ENCODE assay signal across 8 cellular contexts in the genomic region with DNA sequence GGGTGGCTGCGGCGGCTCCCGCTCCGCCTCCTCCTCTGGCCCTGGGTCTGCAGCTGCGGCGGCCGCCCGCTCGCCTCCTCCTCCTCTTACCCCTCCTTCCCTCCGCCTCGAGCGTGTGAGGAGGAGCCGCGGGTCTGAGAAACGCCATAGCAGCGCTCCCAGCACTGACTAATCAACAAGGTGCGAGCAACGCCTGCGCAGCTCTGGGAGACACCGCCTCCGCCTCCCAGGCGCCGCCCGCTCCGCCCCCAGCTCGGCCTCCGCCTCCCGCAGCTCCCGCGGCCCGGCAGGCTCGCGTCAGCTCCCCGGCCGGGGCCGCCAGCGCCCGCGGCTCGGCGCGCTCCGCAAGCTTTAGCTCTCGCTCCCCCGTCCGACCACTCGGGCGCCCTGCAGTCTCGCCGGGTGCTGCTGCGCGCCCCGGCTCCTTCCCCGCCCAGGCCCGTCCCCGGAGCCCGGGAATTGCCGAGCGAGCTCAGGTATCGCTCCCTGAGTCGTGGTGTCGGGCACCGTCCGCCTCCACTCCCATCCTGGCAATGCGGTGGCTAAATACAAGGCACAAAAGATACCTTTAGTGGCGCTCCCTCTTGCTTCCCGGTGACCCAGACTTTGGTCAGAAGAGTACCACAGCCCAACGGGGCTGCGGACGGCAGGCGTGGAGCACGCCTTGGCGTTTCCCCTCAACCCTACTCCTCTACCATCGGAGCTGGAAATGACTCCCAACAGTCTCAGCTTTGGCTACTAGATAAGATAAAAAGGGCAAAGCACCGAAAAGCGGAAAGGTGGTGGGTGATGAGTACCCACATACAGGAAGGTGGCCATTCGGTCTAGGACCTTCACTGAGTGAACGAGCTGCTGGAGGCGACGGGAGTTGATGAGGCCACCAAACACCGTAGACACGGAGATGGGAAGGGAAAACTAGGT. TPM values are rescaled to one million over a fixed set of nuclear protein-coding genes. Genes with fewer than 3 reads are reported as not detected.
A peak's percentile ranks its signal among the peaks of the same experiment; 100 is the strongest.
DNase-seq lines count a peak whose midpoint lies in the region; ATAC-seq and TF ChIP-seq lines count a peak whose summit lies in the region.

A gene (minus strand): TSS at position 170 of the 921 bp plus-strand sequence. CDS start 454 bp downstream, outside the sequence.

- H3K9me2 ChIP-seq in OCI-LY7 (ENCODE audit: insufficient read depth, low read length), result no peaks in the 10 kb centered on the region

- no peaks in the 10 kb centered on the region for H4K20me1 ChIP-seq in OCI-LY7 (ENCODE audit: insufficient read depth, low read length)

- ATAC-seq in GM21526 (IDR thresholded peaks at IDR 0.05; ENCODE audit: low FRiP score, unreplicated experiment), result peak; percentile 98

- peaks cover 16% of the 10 kb centered on the region for H3K4me1 ChIP-seq in OCI-LY7 (ENCODE audit: insufficient read depth, low read length, poor library complexity, severe bottlenecking)

- H2AFZ ChIP-seq in OCI-LY7 (ENCODE audit: low read length), result peak within 1 kb of the TSS; percentile 45; the same call in 1 of the 2 replicates

- DNase-seq in DMS 273 (lab: John Stamatoyannopoulos, UW; ENCODE audit: unreplicated experiment) (peak; percentile 98), HuH-7 (ENCODE audit: low spot score) (peak; percentile 86), OCI-LY7 (ENCODE audit: low spot score) (peak; percentile 86), activated T-cell treated with anti-CD3 and anti-CD28 coated beads for 48 hours (ENCODE audit: low read depth) (peak; percentile 70), epithelial cell of proximal tubule (ENCODE audit: low read depth) (peak; percentile 65), mucosa of gallbladder (ENCODE audit: low spot score) (peak; percentile 96)
- DNase-seq in stimulated activated CD8-positive, alpha-beta memory T cell treated with anti-CD3 and anti-CD28 coated beads, Interleukin-4, amount 100 ng/mL, for 4 hours (ENCODE audit: low read depth in 2 of 2, low spot score in 1 of 2), result peak; percentile 28 to 63

- H3K79me2 ChIP-seq in OCI-LY7 (ENCODE audit: insufficient read depth, low read depth, low read length), result no peaks in the 10 kb centered on the region

- POLR2A ChIA-PET in OCI-LY7 (lab: Charles Lee), result interaction anchor here (0.6 kb wide), 1 partner anchor 989 kb away, joined by 4 read pairs; no protein-coding TSS in a partner anchor

- CTCF ChIA-PET in OCI-LY7 (lab: Charles Lee; ENCODE audit: unreplicated experiment), result interaction anchor here (0.6 to 0.8 kb wide), 2 partner anchors 181 to 313 kb away, joined by 3 to 4 read pairs; no protein-coding TSS in a partner anchor

- BruUV-seq in OCI-LY7 (replicated peaks; lab: Mats Ljungman, UMichigan), result no TSS peak

- H3K4me3 ChIP-seq in OCI-LY7 (ENCODE audit: low read depth, low read length, poor library complexity, severe bottlenecking), result peak within 1 kb of the TSS; percentile 72
- H3K4me3 ChIP-seq in epithelial cell of proximal tubule (ENCODE audit: low read depth, low read length), result peak within 1 kb of the TSS; percentile 74

- peak within 1 kb of the TSS; percentile 71 for H3K4me2 ChIP-seq in OCI-LY7 (ENCODE audit: low read length)

- TF ChIP-seq CTCF in OCI-LY7 (conservative IDR thresholded peaks at IDR 0.05; ENCODE audit: low read length) (peak; percentile 51), epithelial cell of proximal tubule (conservative IDR thresholded peaks at IDR 0.05; ENCODE audit: low read depth, low read length) (peak; percentile 49)

- H3K27ac ChIP-seq in OCI-LY7 (ENCODE audit: low read depth, low read length, poor library complexity, severe bottlenecking), result no peak within 1 kb of the TSS

- no peaks in the 10 kb centered on the region for H3K9me3 ChIP-seq in OCI-LY7 (ENCODE audit: low read length)

- H3K36me3 ChIP-seq in OCI-LY7 (ENCODE audit: insufficient read depth, low read length), result no peaks in the 10 kb centered on the region

- intact Hi-C loops in OCI-LY7 (cut with micrococcal nuclease; ENCODE audit: unreplicated experiment), result loop anchor here (2.0 to 5.0 kb wide), 2 partner anchors 182 to 199 kb away; no protein-coding TSS in a partner anchor

RNA-seq across cellular contexts. Expression of the gene that starts here (rescaled TPM):
- total RNA-seq in OCI-LY7 (2014; rRNA removed; shearing (Covaris generic)), result 0.80 and 2.7 TPM in 2 replicates
- total RNA-seq in OCI-LY7 (2022), result 1.0 and 2.4 TPM in 2 replicates
- 2.0 and 3.1 TPM in 2 replicates for total RNA-seq in epithelial cell of proximal tubule
- total RNA-seq in mucosa of gallbladder, result 10.7 TPM

Comparison
In these comparisons a context has a peak if more than half of its experiments do, and no peak if none do; other contexts are left out.
1. DNase-seq: peak in every context shown above with its lines; median percentile 98 in DMS 273; 96 in mucosa of gallbladder; 86 in HuH-7; 86 in OCI-LY7; 70 in activated T-cell treated with anti-CD3 and anti-CD28 coated beads for 48 hours; 65 in epithelial cell of proximal tubule; 46 in stimulated activated CD8-positive, alpha-beta memory T cell treated with anti-CD3 and anti-CD28 coated beads, Interleukin-4, amount 100 ng/mL, for 4 hours.